In genomic region chr17:7685533-7686220, GRCh38 we compare ENCODE assay signal across 1 cellular context.
TF ChIP-seq lines count a peak whose summit lies in the region.

No MANE protein-coding gene starts in this region.

TF ChIP-seq in HEK293, 187 proteins besides CTCF, POLR2A, EP300 and RAD21 (continued from another document):
- TF ChIP-seq ZNF560 (tag by site-specific recombination; IDR thresholded peaks at IDR 0.05; ENCODE audit: borderline replicate concordance), result no peak
- TF ChIP-seq ZNF529 (tag by site-specific recombination; IDR thresholded peaks at IDR 0.05; ENCODE audit: insufficient replicate concordance), result no peak
- TF ChIP-seq ZFP69B (tag by site-specific recombination; IDR thresholded peaks at IDR 0.05), result peak; percentile 41; the same call in 1 of the 2 replicates
- TF ChIP-seq KLF9 (tag by site-specific recombination; IDR thresholded peaks at IDR 0.05; ENCODE audit: low read depth), result peak; percentile 90
- no peak for TF ChIP-seq ZNF555 (tag by site-specific recombination; conservative IDR thresholded peaks at IDR 0.05)
- TF ChIP-seq ZNF585B (tag by site-specific recombination; IDR thresholded peaks at IDR 0.05), result no peak
- TF ChIP-seq ZNF157 (tag by site-specific recombination; IDR thresholded peaks at IDR 0.05), result no peak
- TF ChIP-seq ZNF18 (tag by site-specific recombination; IDR thresholded peaks at IDR 0.05), result no peak
- TF ChIP-seq TSHZ1 (tag by site-specific recombination; IDR thresholded peaks at IDR 0.05; ENCODE audit: borderline replicate concordance), result no peak
- 0 out of 2 replicates have a peak, but pooled peaks have one; percentile 20 for TF ChIP-seq PRDM4 (tag by site-specific recombination; IDR thresholded peaks at IDR 0.05)
- TF ChIP-seq YY2 (tag by site-specific recombination; IDR thresholded peaks at IDR 0.05), result no peak
- TF ChIP-seq ZNF16 (tag by site-specific recombination; IDR thresholded peaks at IDR 0.05; ENCODE audit: low read depth), result no peak
- no peak for TF ChIP-seq ZNF146 (tag by site-specific recombination; IDR thresholded peaks at IDR 0.05)
- no peak for TF ChIP-seq ZNF23 (tag by site-specific recombination; IDR thresholded peaks at IDR 0.05; ENCODE audit: borderline replicate concordance)
- peak; percentile 58 for TF ChIP-seq ZNF324 (tag by site-specific recombination; IDR thresholded peaks at IDR 0.05)
- no peak for TF ChIP-seq ZNF777 (tag by site-specific recombination; IDR thresholded peaks at IDR 0.05; ENCODE audit: borderline replicate concordance)
- TF ChIP-seq ZFP41 (tag by site-specific recombination; IDR thresholded peaks at IDR 0.05; ENCODE audit: borderline replicate concordance), result no peak
- TF ChIP-seq ZNF274 (IDR thresholded peaks at IDR 0.05; ENCODE audit: low read length), result no peak
- no peak for TF ChIP-seq ZNF274 (tag by site-specific recombination; IDR thresholded peaks at IDR 0.05; ENCODE audit: borderline replicate concordance)
- no peak for TF ChIP-seq ZNF169 (tag by site-specific recombination; IDR thresholded peaks at IDR 0.05)
- TF ChIP-seq ZXDB (tag by site-specific recombination; IDR thresholded peaks at IDR 0.05), result no peak
- no peak for TF ChIP-seq ZNF707 (tag by site-specific recombination; IDR thresholded peaks at IDR 0.05)
- peak; percentile 46; the same call in 1 of the 2 replicates for TF ChIP-seq ZBTB48 (tag by site-specific recombination; IDR thresholded peaks at IDR 0.05)
- no peak for TF ChIP-seq ZNF701 (tag by site-specific recombination; IDR thresholded peaks at IDR 0.05)
- no peak for TF ChIP-seq PRDM1 (tag by site-specific recombination; IDR thresholded peaks at IDR 0.05)
- no peak for TF ChIP-seq BCL11A (tag by site-specific recombination; IDR thresholded peaks at IDR 0.05; ENCODE audit: low read depth)
- no peak; the same call in 1 of the 2 replicates for TF ChIP-seq OVOL3 (tag by site-specific recombination; IDR thresholded peaks at IDR 0.05)
- TF ChIP-seq FEZF1 (tag by site-specific recombination; IDR thresholded peaks at IDR 0.05), result 0 out of 2 replicates have a peak, but pooled peaks have one; percentile 44
- TF ChIP-seq ZNF473 (tag by site-specific recombination; IDR thresholded peaks at IDR 0.05), result no peak
- TF ChIP-seq ZBTB11 (tag by site-specific recombination; conservative IDR thresholded peaks at IDR 0.05; ENCODE audit: low read depth), result peak; percentile 98
- TF ChIP-seq ZNF776 (tag by site-specific recombination; IDR thresholded peaks at IDR 0.05; ENCODE audit: borderline replicate concordance), result no peak
- peak; percentile 75 for TF ChIP-seq ZNF76 (tag by site-specific recombination; IDR thresholded peaks at IDR 0.05; ENCODE audit: borderline replicate concordance, low read depth)
- no peak for TF ChIP-seq ZNF155 (tag by site-specific recombination; IDR thresholded peaks at IDR 0.05)
- peak; percentile 41; the same call in 1 of the 2 replicates for TF ChIP-seq BCL11B (tag by site-specific recombination; IDR thresholded peaks at IDR 0.05; ENCODE audit: low read depth)
- TF ChIP-seq PRDM2 (tag by site-specific recombination; IDR thresholded peaks at IDR 0.05; ENCODE audit: borderline replicate concordance), result no peak
- no peak; the same call in none of the 2 replicates for TF ChIP-seq ZFP37 (tag by site-specific recombination; IDR thresholded peaks at IDR 0.05)
- TF ChIP-seq ZNF48 (tag by site-specific recombination; IDR thresholded peaks at IDR 0.05), result no peak
- TF ChIP-seq KLF8 (tag by site-specific recombination; IDR thresholded peaks at IDR 0.05), result peak; percentile 48
- no peak for TF ChIP-seq ZNF747 (tag by site-specific recombination; IDR thresholded peaks at IDR 0.05)
- no peak for TF ChIP-seq ZNF692 (tag by site-specific recombination; IDR thresholded peaks at IDR 0.05)
- TF ChIP-seq ZNF239 (tag by site-specific recombination; IDR thresholded peaks at IDR 0.05), result peak; percentile 59; the same call in 1 of the 2 replicates
- TF ChIP-seq ZNF221 (tag by site-specific recombination; IDR thresholded peaks at IDR 0.05; ENCODE audit: borderline replicate concordance), result no peak
- peak; percentile 87 for TF ChIP-seq SP3 (tag by site-specific recombination; IDR thresholded peaks at IDR 0.05)
- TF ChIP-seq PBX3 (CRISPR knock-in tag; IDR thresholded peaks at IDR 0.05), result no peak; the same call in 1 of the 2 replicates
- TF ChIP-seq ZSCAN16 (tag by site-specific recombination; IDR thresholded peaks at IDR 0.05), result no peak
